19 cellular contexts compared by ENCODE assay signal in genomic region chr18:62554083-62554815, GRCh38. TPM values are rescaled to one million over a fixed set of nuclear protein-coding genes. Genes with fewer than 3 reads are reported as not detected.
DNase-seq lines count a peak whose midpoint lies in the region; ATAC-seq, FAIRE-seq and TF ChIP-seq lines count a peak whose summit lies in the region.
"Had no signal": no experiment of that assay in that cellular context is flagged by ENCODE, and none has a peak within 500 bp of the region (broad histone marks: within the 10 kb centered on the region; RNA-seq: fewer than 3 reads in every experiment).

No MANE protein-coding gene starts in this region.

- H3K36me3 ChIP-seq in BLaER1, result peaks cover 89% of the 10 kb centered on the region
- H3K36me3 ChIP-seq in GM12878 (ENCODE audit: control insufficient read depth in 2 of 2, insufficient read depth in 2 of 2, low read length in 1 of 2), result peaks cover 8 to 22% of the 10 kb centered on the region in 2 experiments
- H3K36me3 ChIP-seq in mammary epithelial cell (ENCODE audit: insufficient read depth, low read length), result peaks cover 13% of the 10 kb centered on the region
- H3K36me3 ChIP-seq in osteoblast (ENCODE audit: insufficient read depth, low read length), result peaks cover 5% of the 10 kb centered on the region

- H2AFZ ChIP-seq in GM12878 (ENCODE audit: control insufficient read depth, low read depth, low read length) (no peak overlapping the region), mammary epithelial cell (ENCODE audit: low read depth, low read length) (no peak overlapping the region), osteoblast (ENCODE audit: low read length) (no peak overlapping the region)

- CTCF ChIA-PET in GM12878 (lab: Yijun Ruan, JAX) (no interaction called here), mammary epithelial cell (lab: Charles Lee; ENCODE audit: low non-redundant PET) (no interaction called here)

- H3K9me3 ChIP-seq in BLaER1, result no peaks in the 10 kb centered on the region
- no peaks in the 10 kb centered on the region for H3K9me3 ChIP-seq in GM12878 (replicated peaks; ENCODE audit: control insufficient read depth, insufficient read depth, low read length)
- H3K9me3 ChIP-seq in mammary epithelial cell (replicated peaks; ENCODE audit: insufficient read depth, low read length), result no peaks in the 10 kb centered on the region
- no peaks in the 10 kb centered on the region for H3K9me3 ChIP-seq in osteoblast (ENCODE audit: low read depth, low read length)
- H3K9me3 ChIP-seq: HAP-1, right atrium auricular region had no signal

- H3K79me2 ChIP-seq in GM12878 (ENCODE audit: control insufficient read depth, insufficient read depth, low read length) (no peaks in the 10 kb centered on the region), mammary epithelial cell (ENCODE audit: insufficient read depth, low read length) (peaks cover 4% of the 10 kb centered on the region), osteoblast (ENCODE audit: insufficient read depth, low read length) (no peaks in the 10 kb centered on the region)

- H3K9ac ChIP-seq in BLaER1, result no peak overlapping the region
- no peak overlapping the region for H3K9ac ChIP-seq in GM12878 (ENCODE audit: control insufficient read depth, insufficient read depth, low read length)
- no peak overlapping the region for H3K9ac ChIP-seq in mammary epithelial cell (ENCODE audit: insufficient read depth, low read length)

- no peak for TF ChIP-seq POLR2A in GM12878 (IDR thresholded peaks at IDR 0.05; ENCODE audit: low read depth, low read length)

- H3K27me3 ChIP-seq in BLaER1, result no peaks in the 10 kb centered on the region
- no peaks in the 10 kb centered on the region for H3K27me3 ChIP-seq in GM12878 (replicated peaks in 1 of 2; ENCODE audit: control insufficient read depth in 2 of 2, insufficient read depth in 2 of 2, low read length in 1 of 2)
- H3K27me3 ChIP-seq in mammary epithelial cell (ENCODE audit: insufficient read depth, low read length), result no peaks in the 10 kb centered on the region
- H3K27me3 ChIP-seq in osteoblast (ENCODE audit: insufficient read depth, low read length), result no peaks in the 10 kb centered on the region
- H3K27me3 ChIP-seq: right atrium auricular region had no signal

- SMC1A ChIA-PET in GM12878 (lab: Charles Lee; ENCODE audit: uncharacterized antibody, unreplicated experiment), result no interaction called here

- H3K4me2 ChIP-seq in BLaER1 (peak overlapping the region; percentile 17), GM12878 (ENCODE audit: control insufficient read depth, insufficient read depth) (no peak overlapping the region), mammary epithelial cell (ENCODE audit: insufficient read depth, low read depth, low read length) (no peak overlapping the region), osteoblast (ENCODE audit: insufficient read depth, low read length) (no peak overlapping the region)

- TF ChIP-seq EP300 in GM12878 (IDR thresholded peaks at IDR 0.05; ENCODE audit: borderline replicate concordance in 1 of 2, control insufficient read depth in 1 of 2, low read depth in 2 of 2, low read length in 2 of 2), result no peak

- in situ Hi-C loops in GM12878 (cut with MboI), result no loop called here
- in situ Hi-C loops in mammary epithelial cell (cut with MboI; ENCODE audit: low sequenced_read_pairs in 2 of 2), result loop anchor here in 1 of 2 donors (25.0 kb wide), 1 partner anchor 242 kb away; no protein-coding TSS in a partner anchor

- H4K20me1 ChIP-seq in BLaER1 (no peaks in the 10 kb centered on the region), GM12878 (ENCODE audit: control insufficient read depth, insufficient read depth) (no peaks in the 10 kb centered on the region), mammary epithelial cell (ENCODE audit: insufficient read depth, low read length) (no peaks in the 10 kb centered on the region), osteoblast (ENCODE audit: insufficient read depth, low read length) (no peaks in the 10 kb centered on the region)

- BruUV-seq in GM12878 (replicated peaks; lab: Mats Ljungman, UMichigan) (no TSS peak), mammary epithelial cell (replicated peaks; lab: Mats Ljungman, UMichigan) (no TSS peak)

- WGBS in GM12878 (ENCODE audit: insufficient coverage, insufficient replicate concordance, low lambda C conversion rate, missing lambda C conversion rate), result 85% methylated on average over 6 of the region's 6 CpGs
- 95% methylated on average over 6 of the region's 6 CpGs for WGBS in mammary epithelial cell (ENCODE audit: low coverage, missing lambda C conversion rate)

- TF ChIP-seq CTCF in LNCaP clone FGC (IDR thresholded peaks at IDR 0.05; ENCODE audit: control insufficient read depth, extremely low read depth, insufficient read depth), result no peak
- TF ChIP-seq CTCF in GM12878 (IDR thresholded peaks at IDR 0.05 in 2 of 3, conservative IDR thresholded peaks at IDR 0.05 in 1 of 3; ENCODE audit: control insufficient read depth in 2 of 3, extremely low read depth in 1 of 3, insufficient read depth in 1 of 3, low read depth in 3 of 3, low read length in 3 of 3), result no peak
- no peak for TF ChIP-seq CTCF in mammary epithelial cell (conservative IDR thresholded peaks at IDR 0.05 in 1 of 2, IDR thresholded peaks at IDR 0.05 in 1 of 2; ENCODE audit: extremely low read depth in 1 of 2, insufficient read depth in 1 of 2, low read depth in 1 of 2, low read length in 2 of 2)
- TF ChIP-seq CTCF in osteoblast (IDR thresholded peaks at IDR 0.05; ENCODE audit: extremely low read depth, low read depth, low read length), result no peak

- H3K4me1 ChIP-seq in BLaER1, result peaks cover 7% of the 10 kb centered on the region; the same call in 1 of the 2 replicates
- H3K4me1 ChIP-seq in GM12878 (ENCODE audit: control insufficient read depth, insufficient read depth, low read length), result peaks cover 13% of the 10 kb centered on the region
- peaks cover 10% of the 10 kb centered on the region for H3K4me1 ChIP-seq in mammary epithelial cell (ENCODE audit: insufficient read depth, low read length)
- no peaks in the 10 kb centered on the region for H3K4me1 ChIP-seq in osteoblast (ENCODE audit: insufficient read depth, low read length)
- H3K4me1 ChIP-seq: HAP-1, right atrium auricular region had no signal

- ATAC-seq in GM19043 (IDR thresholded peaks at IDR 0.05; ENCODE audit: low read depth, unreplicated experiment) (peak; percentile 42), GM12878 (peak; percentile 63)
- ATAC-seq: naive thymus-derived CD4-positive, alpha-beta T cell had no signal

- intact Hi-C loops in GM12878 (cut with micrococcal nuclease; ENCODE audit: unreplicated experiment) (no loop called here), mammary epithelial cell (cut with micrococcal nuclease) (no loop called here)

- POLR2A ChIA-PET in GM12878 (lab: Charles Lee), result no interaction called here

- dilution Hi-C loops in mammary epithelial cell (cut with HindIII; ENCODE audit: low sequenced_read_pairs), result no loop called here

- no peak overlapping the region for H3K27ac ChIP-seq in BLaER1
- H3K27ac ChIP-seq in GM12878 (ENCODE audit: control insufficient read depth, insufficient read depth), result no peak overlapping the region
- no peak overlapping the region for H3K27ac ChIP-seq in mammary epithelial cell (ENCODE audit: insufficient read depth, low read depth, low read length)
- H3K27ac ChIP-seq in osteoblast (ENCODE audit: low read depth, low read length), result no peak overlapping the region
- H3K27ac ChIP-seq: right atrium auricular region had no signal

- TF ChIP-seq RAD21 in GM12878 (IDR thresholded peaks at IDR 0.05; ENCODE audit: insufficient read depth, low read depth, low read length), result no peak

- RAD21 ChIA-PET in GM12878 (lab: Charles Lee; ENCODE audit: unreplicated experiment), result interaction anchor here (1.5 kb wide), 1 partner anchor 128 kb away, joined by 3 read pairs; no protein-coding TSS in a partner anchor

- no peak for FAIRE-seq in GM12878 (lab: Jason Lieb, UNC)
- FAIRE-seq: urothelium cell line had no signal

- DNase-seq in LNCaP clone FGC (ENCODE audit: low read depth) (no peak), GM12878 (ENCODE audit: low read depth, low spot score) (no peak), mammary epithelial cell (no peak), NCI-H226 (no peak), retina (no peak), osteoblast (ENCODE audit: insufficient read length, low spot score, missing footprints) (no peak)
- DNase-seq: activated naive CD4-positive, alpha-beta T cell treated with anti-CD3 and anti-CD28 coated beads, Interleukin-2, amount 10 ng/mL, durations not matched to agents 7 days and 5 days; DMS79 treated with DMSO at 0.1 percent for 48 hours; glutamatergic neuron; kidney glomerular epithelial cell; naive thymus-derived CD4-positive, alpha-beta T cell; NCI-H1417; NCI-H524 treated with DMSO at 0.1 percent for 48 hours; stimulated activated CD4-positive, alpha-beta T cell treated with anti-CD3 and anti-CD28 coated beads, Interleukin-4, amount 100 ng/mL, for 1 hour had no signal

- H3K4me3 ChIP-seq in BLaER1 (no peak overlapping the region), LNCaP clone FGC (ENCODE audit: low read depth, low read length) (peak overlapping the region; percentile 12; the same call in 1 of the 2 replicates), GM12878 (no peak overlapping the region), mammary epithelial cell (replicated peaks in 1 of 3; ENCODE audit: insufficient read depth in 1 of 3, low read depth in 2 of 3, low read length in 3 of 3) (no peak overlapping the region), osteoblast (ENCODE audit: insufficient read depth, low read length) (no peak overlapping the region)
- H3K4me3 ChIP-seq: HAP-1, right atrium auricular region had no signal

TF ChIP-seq in GM12878, 131 proteins besides CTCF, POLR2A, EP300 and RAD21 (continues in another document):
- TF ChIP-seq SIX5 (IDR thresholded peaks at IDR 0.05; ENCODE audit: low read depth, low read length, severe bottlenecking), result no peak

RNA-seq across cellular contexts. Expression of gene ZCCHC2, which starts 31.4 kb away (rescaled TPM):
- 33.4 and 36.8 TPM in 2 replicates for total RNA-seq in GM12878 (2013; cell fraction: nucleolus; rRNA removed)
- total RNA-seq in GM12878 (2014; rRNA removed) (6.5 and 7.7 TPM in 2 replicates), GM12878 (2014; rRNA removed; fragmentation: Illumina TruSeq; extraction: Trizol) (9.5 and 9.6 TPM in 2 replicates), GM12878 (2021) (12.0 and 14.4 TPM in 2 replicates), mammary epithelial cell (10 to 100 TPM; 13.7 to 16.2 TPM), osteoblast (7.4 and 10.1 TPM in 2 replicates)
- 5.0 TPM for polyA plus RNA-seq in GM12878 (2011; ENCODE audit: low read depth)
- polyA plus RNA-seq in GM12878 (2011; rRNA removed) (17.4 and 19.1 TPM in 2 replicates), GM12878 (2014; fragmentation: Illumina TruSeq; extraction: Trizol) (10.6 and 12.7 TPM in 2 replicates), GM12878 (2014; fragmentation: Nextera tagmentation; extraction: Ambion mirVana) (1 to 10 TPM; 1.7 to 2.7 TPM), GM12878 (2014; rRNA removed) (8.0 and 10.2 TPM in 2 replicates), GM12878 (2016; fragmentation: Nextera tagmentation; extraction: Ambion mirVana) (1 to 10 TPM; 2.1 to 2.2 TPM), mammary epithelial cell (12.2 TPM)
- polyA plus RNA-seq in GM12878 (2011; cell fraction: cytosol; rRNA removed), result 15.6 and 17.7 TPM in 2 replicates
- 24.6 and 27.5 TPM in 2 replicates for polyA plus RNA-seq in GM12878 (2011; cell fraction: nucleus; rRNA removed)
- polyA plus RNA-seq in GM12878 (2012), result 10.2 and 11.4 TPM in 2 replicates
- 42.4 and 46.8 TPM in 2 replicates for polyA minus RNA-seq in GM12878 (2011; rRNA and poly(A)+ RNA removed)
- polyA minus RNA-seq in GM12878 (2011; cell fraction: cytosol; rRNA and poly(A)+ RNA removed), result 12.4 and 14.0 TPM in 2 replicates
- 28.9 and 45.7 TPM in 2 replicates for polyA minus RNA-seq in GM12878 (2011; cell fraction: nucleus; rRNA and poly(A)+ RNA removed)
- 38.9 TPM for polyA minus RNA-seq in mammary epithelial cell
